ENCODE assay signal across 1 cellular context in genomic region chr10:72626444-72626754, GRCh38.
TF ChIP-seq lines count a peak whose summit lies in the region.

No MANE protein-coding gene starts in this region.

TF ChIP-seq in H1, 55 proteins besides CTCF, POLR2A, EP300 and RAD21 (continued from another document):
- no peak for TF ChIP-seq TCF12 (IDR thresholded peaks at IDR 0.05; ENCODE audit: low read depth, low read length)
- TF ChIP-seq MAFK (IDR thresholded peaks at IDR 0.05; ENCODE audit: low read depth, low read length) = no peak
- no peak for TF ChIP-seq CTBP2 (IDR thresholded peaks at IDR 0.05; ENCODE audit: borderline replicate concordance, insufficient read depth, insufficient read length, low read length)
- no peak for TF ChIP-seq RFX5 (IDR thresholded peaks at IDR 0.05; ENCODE audit: borderline replicate concordance, low read depth, low read length)
- TF ChIP-seq TEAD4 (IDR thresholded peaks at IDR 0.05; ENCODE audit: low read depth, low read length) = no peak
- TF ChIP-seq PHF8 (conservative IDR thresholded peaks at IDR 0.05; ENCODE audit: low read depth, low read length) = no peak
- no peak for TF ChIP-seq POU5F1 (IDR thresholded peaks at IDR 0.05; ENCODE audit: low read depth, low read length)
- TF ChIP-seq SIX5 (IDR thresholded peaks at IDR 0.05; ENCODE audit: low read depth, low read length) = no peak
- TF ChIP-seq BRCA1 (IDR thresholded peaks at IDR 0.05; ENCODE audit: low read depth, low read length) = no peak
- TF ChIP-seq TAF7 (optimal IDR thresholded peaks at IDR 0.05; ENCODE audit: borderline replicate concordance, low read depth, low read length) = no peak
- TF ChIP-seq SUZ12 (IDR thresholded peaks at IDR 0.05; ENCODE audit: low read length) = no peak
- TF ChIP-seq NANOG (IDR thresholded peaks at IDR 0.05; ENCODE audit: insufficient read depth, low read depth, low read length, poor library complexity, severe bottlenecking) = no peak
TF ChIP-seq in H1: peak in this region for 0.
